Comparison of ENCODE assay signal across 16 cellular contexts in the genomic region with DNA sequence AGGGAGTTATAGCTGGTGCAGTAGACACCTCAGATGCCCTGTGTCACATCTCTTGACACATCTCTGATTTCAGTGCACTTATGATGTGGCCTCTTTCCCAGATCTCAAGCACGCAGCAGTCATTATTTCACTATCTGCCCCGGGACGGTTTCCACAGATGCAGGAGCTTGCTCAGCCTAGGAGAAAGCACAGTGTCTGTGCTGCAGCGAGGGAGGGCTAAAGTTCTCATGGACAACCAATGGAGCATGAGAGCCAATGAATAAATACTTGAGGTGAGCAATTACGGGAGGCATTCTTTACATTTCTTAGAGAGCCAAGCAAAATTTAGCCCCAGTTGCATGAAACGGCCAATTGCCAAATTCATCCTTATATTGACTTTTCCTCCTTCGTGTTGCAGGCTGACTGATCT. TPM values are rescaled to one million over a fixed set of nuclear protein-coding genes. Genes with fewer than 3 reads are reported as not detected.
"Had no signal": no experiment of that assay in that cellular context is flagged by ENCODE, and none has a peak within 500 bp of the region (broad histone marks: within the 10 kb centered on the region; RNA-seq: fewer than 3 reads in every experiment).

No MANE protein-coding gene starts in this region.

- H3K27me3 ChIP-seq: adrenal gland, body of pancreas, esophagus muscularis mucosa, foreskin keratinocyte, hepatocyte, ovary, tibial nerve had no signal

- DNase-seq: activated CD4-positive, alpha-beta T cell treated with anti-CD3 and anti-CD28 coated beads, Interleukin-2, amount 50 U/mL, for 1 hour; activated naive CD4-positive, alpha-beta T cell treated with anti-CD3 and anti-CD28 coated beads, Interleukin-2, amount 50 U/mL, for 16 hours; adrenal gland; body of pancreas; cerebellar nuclear complex; dermis blood vessel endothelial cell; foreskin keratinocyte; ovary; small intestine; SW 1271 had no signal

- H3K9me3 ChIP-seq: adrenal gland, body of pancreas, esophagus muscularis mucosa, ovary, tibial nerve had no signal

- H3K27ac ChIP-seq: adrenal gland, foreskin keratinocyte, hepatocyte, ovary had no signal

- H3K36me3 ChIP-seq: adrenal gland, ovary had no signal

- H3K4me3 ChIP-seq: adrenal gland, body of pancreas, esophagus muscularis mucosa, hepatocyte, ovary, tibial nerve had no signal

- ATAC-seq: body of pancreas, foreskin keratinocyte had no signal

RNA-seq across cellular contexts. Expression of gene IFNK, which starts 12.9 kb away (rescaled TPM):
- total RNA-seq: adrenal gland, body of pancreas, dermis blood vessel endothelial cell, esophagus muscularis mucosa, hepatocyte, kidney epithelial cell, mesenteric fat pad, neural crest cell, ovary, tibial nerve had no signal
- polyA plus RNA-seq: adrenal gland, hepatocyte, ovary, small intestine had no signal
